ENCODE assay signal across 9 cellular contexts in genomic region chr7:32206987-32207386, GRCh38.
DNase-seq lines count a peak whose midpoint lies in the region; ATAC-seq, FAIRE-seq and TF ChIP-seq lines count a peak whose summit lies in the region.
"Had no signal": no experiment of that assay in that cellular context is flagged by ENCODE, and none has a peak within 500 bp of the region (broad histone marks: within the 10 kb centered on the region; RNA-seq: fewer than 3 reads in every experiment).

No MANE protein-coding gene starts in this region.

- peak; percentile 7 for TF ChIP-seq CTCF in D721Med (IDR thresholded peaks at IDR 0.05; ENCODE audit: insufficient read depth, missing control alignments)
- TF ChIP-seq CTCF in MM.1S (IDR thresholded peaks at IDR 0.05; ENCODE audit: low read length): 0 out of 2 replicates have a peak, but pooled peaks have one; percentile 3
- TF ChIP-seq CTCF in dorsolateral prefrontal cortex (IDR thresholded peaks at IDR 0.05 in 54 of 56, conservative IDR thresholded peaks at IDR 0.05 in 2 of 56; ENCODE audit: low read depth in 1 of 56, partially characterized antibody in 56 of 56): peak in 40 of 56 donors; percentile 13 to 62 (median 34)

- H4K91ac ChIP-seq in mesenchymal stem cell (ENCODE audit: low read length): no peak overlapping the region

- H3K9ac ChIP-seq in MM.1S (ENCODE audit: low read length) (no peak overlapping the region), mesenchymal stem cell (ENCODE audit: low read length) (no peak overlapping the region)

- H3K4me3 ChIP-seq in MM.1S (ENCODE audit: low read length) (no peak overlapping the region), dorsolateral prefrontal cortex (no peak overlapping the region), mesenchymal stem cell (ENCODE audit: insufficient read depth in 1 of 2, low read depth in 1 of 2, low read length in 2 of 2) (no peak overlapping the region)

- no peak overlapping the region for H2BK120ac ChIP-seq in mesenchymal stem cell (ENCODE audit: low read depth, low read length)

- no peak overlapping the region for H3K27ac ChIP-seq in MM.1S (ENCODE audit: low read length)
- no peak overlapping the region for H3K27ac ChIP-seq in dorsolateral prefrontal cortex
- no peak overlapping the region for H3K27ac ChIP-seq in mesenchymal stem cell (ENCODE audit: low read length, poor library complexity, severe bottlenecking)

- no peaks in the 10 kb centered on the region for H3F3A ChIP-seq in MM.1S (ENCODE audit: insufficient read depth, low read length)

- H3K79me2 ChIP-seq in MM.1S (ENCODE audit: low read length): no peaks in the 10 kb centered on the region

- H3K9me3 ChIP-seq in MM.1S (replicated peaks; ENCODE audit: insufficient read depth, low read length): no peaks in the 10 kb centered on the region
- H3K9me3 ChIP-seq in mesenchymal stem cell (ENCODE audit: control insufficient read depth, low read length): no peaks in the 10 kb centered on the region

- no peaks in the 10 kb centered on the region for H4K20me1 ChIP-seq in MM.1S (ENCODE audit: insufficient read depth, low read length)

- H3K36me3 ChIP-seq in MM.1S (replicated peaks; ENCODE audit: insufficient read depth, low read length) (no peaks in the 10 kb centered on the region), mesenchymal stem cell (ENCODE audit: control insufficient read depth in 1 of 2, insufficient read depth in 2 of 2, low read depth in 1 of 2, low read length in 2 of 2) (no peaks in the 10 kb centered on the region)

- intact Hi-C loops in dorsolateral prefrontal cortex (cut with DNase I): loop anchor here (5.0 to 10.0 kb wide), 6 partner anchors 132 to 562 kb away; partner anchors contain the start of gene PDE1C (in 2 of the 2)

- no peak overlapping the region for H2AK5ac ChIP-seq in mesenchymal stem cell (ENCODE audit: low read length, severe bottlenecking)

- H3K27me3 ChIP-seq in MM.1S (replicated peaks; ENCODE audit: insufficient read depth, low read length): no peaks in the 10 kb centered on the region
- H3K27me3 ChIP-seq in dorsolateral prefrontal cortex: peaks cover 0 to 9% (median 0%) of the 10 kb centered on the region in 45 donors
- peaks cover 31 to 33% of the 10 kb centered on the region in 2 experiments for H3K27me3 ChIP-seq in mesenchymal stem cell (ENCODE audit: control insufficient read depth in 1 of 2, insufficient read depth in 1 of 2, low read length in 2 of 2)

- H3K23ac ChIP-seq in mesenchymal stem cell (ENCODE audit: low read length in 2 of 2): no peak overlapping the region

- no peak overlapping the region for H2BK5ac ChIP-seq in mesenchymal stem cell (ENCODE audit: low read depth, low read length, poor library complexity, severe bottlenecking)

- no peak for FAIRE-seq in D721Med (lab: Jason Lieb, UNC)

- ATAC-seq in GM19324 (IDR thresholded peaks at IDR 0.05; ENCODE audit: low FRiP score, unreplicated experiment): no peak
- ATAC-seq in GM21423 (IDR thresholded peaks at IDR 0.05; ENCODE audit: unreplicated experiment): no peak
- ATAC-seq: activated T-cell treated with anti-CD3 and anti-CD28 coated beads, Interleukin-2, amount 50 U/mL, for 4 hours had no signal

- no peak overlapping the region for H2BK12ac ChIP-seq in mesenchymal stem cell (ENCODE audit: low read length in 2 of 2)

- no peak overlapping the region for H3K4ac ChIP-seq in mesenchymal stem cell (ENCODE audit: low read depth in 1 of 2, low read length in 2 of 2)

- H3K9me2 ChIP-seq in MM.1S (replicated peaks; ENCODE audit: insufficient read depth, low read length): no peaks in the 10 kb centered on the region

- DNase-seq in D721Med (ENCODE audit: insufficient read length, low spot score): no peak
- DNase-seq in MM.1S: no peak
- DNase-seq in dorsolateral prefrontal cortex: peak in 1 of 10 donors; percentile 61
- DNase-seq in mesenchymal stem cell: peak; percentile 36
- no peak for DNase-seq in NK-92 treated with Interleukin-12 subunit alpha and Interleukin-12 subunit beta, amount 100 ng/mL, for 24 hours (lab: John Stamatoyannopoulos, UW)
- DNase-seq in activated CD4-positive, alpha-beta T cell treated with anti-CD3 and anti-CD28 coated beads for 4 hours: no peak
- DNase-seq: activated T-cell treated with anti-CD3 and anti-CD28 coated beads, Interleukin-2, amount 50 U/mL, for 4 hours had no signal

- H2AFZ ChIP-seq in MM.1S (ENCODE audit: low read length) (no peak overlapping the region), mesenchymal stem cell (ENCODE audit: low read depth, low read length) (no peak overlapping the region)

- no peak overlapping the region for H3K4me2 ChIP-seq in MM.1S (ENCODE audit: low read depth, low read length)
- H3K4me2 ChIP-seq in mesenchymal stem cell (ENCODE audit: low read length, poor library complexity, severe bottlenecking): no peak overlapping the region

- no peak overlapping the region for H2BK15ac ChIP-seq in mesenchymal stem cell (ENCODE audit: low read depth, poor library complexity, severe bottlenecking)

- WGBS in mesenchymal stem cell: 10% methylated on average over 8 of the region's 8 CpGs

- H3K18ac ChIP-seq in mesenchymal stem cell (ENCODE audit: low read depth in 1 of 2, low read length in 2 of 2): no peak overlapping the region

- no peaks in the 10 kb centered on the region for H3K79me1 ChIP-seq in mesenchymal stem cell (replicated peaks; ENCODE audit: low read length, poor library complexity, severe bottlenecking)

- no peak overlapping the region for H3K14ac ChIP-seq in mesenchymal stem cell (ENCODE audit: low read length in 2 of 2)

- no peaks in the 10 kb centered on the region; the same call in 1 of the 2 replicates for H3K4me1 ChIP-seq in MM.1S (ENCODE audit: low read length)
- H3K4me1 ChIP-seq in mesenchymal stem cell (ENCODE audit: control insufficient read depth, insufficient read depth, low read depth, low read length): no peaks in the 10 kb centered on the region

- H4K8ac ChIP-seq in mesenchymal stem cell (ENCODE audit: low read length): no peak overlapping the region
